In genomic region chr3:152446495-152446894, GRCh38 we compare ENCODE assay signal across 21 cellular contexts.
A peak's percentile ranks its signal among the peaks of the same experiment; 100 is the strongest.
DNase-seq lines count a peak whose midpoint lies in the region; ATAC-seq and TF ChIP-seq lines count a peak whose summit lies in the region.
"Had no signal": no experiment of that assay in that cellular context is flagged by ENCODE, and none has a peak within 500 bp of the region (broad histone marks: within the 10 kb centered on the region; RNA-seq: fewer than 3 reads in every experiment).

No MANE protein-coding gene starts in this region.

- H3K4me3 Mint-ChIP-seq in activated T-cell treated with anti-CD3 and anti-CD28 coated beads, Interleukin-2, amount 50 U/mL, for 24 hours: no peak overlapping the region
- peak overlapping the region in 2 of 4 donors; percentile 50 to 54 for H3K4me3 Mint-ChIP-seq in IgD-negative memory B cell
- no peak overlapping the region for H3K4me3 Mint-ChIP-seq in dendritic cell treated with granulocyte-macrophage colony-stimulating factor and Interleukin-4, amounts not matched to agents 40 ng/mL and 50 ng/mL, for 4 days

- no peaks in the 10 kb centered on the region for H3K9me3 Mint-ChIP-seq in activated T-cell treated with anti-CD3 and anti-CD28 coated beads, Interleukin-2, amount 50 U/mL, for 24 hours
- H3K9me3 Mint-ChIP-seq in IgD-negative memory B cell: no peaks in the 10 kb centered on the region
- H3K9me3 Mint-ChIP-seq in dendritic cell treated with granulocyte-macrophage colony-stimulating factor and Interleukin-4, amounts not matched to agents 40 ng/mL and 50 ng/mL, for 4 days: no peaks in the 10 kb centered on the region

- H3K4me1 Mint-ChIP-seq in activated T-cell treated with anti-CD3 and anti-CD28 coated beads, Interleukin-2, amount 50 U/mL, for 24 hours (ENCODE audit: low read depth): peaks cover 74% of the 10 kb centered on the region
- H3K4me1 Mint-ChIP-seq in IgD-negative memory B cell: peaks cover 28 to 53% (median 46%) of the 10 kb centered on the region in 3 donors
- peaks cover 18% of the 10 kb centered on the region for H3K4me1 Mint-ChIP-seq in dendritic cell treated with granulocyte-macrophage colony-stimulating factor and Interleukin-4, amounts not matched to agents 40 ng/mL and 50 ng/mL, for 4 days (ENCODE audit: low read depth)

- H3K4me3 ChIP-seq in gastrocnemius medialis: no peak overlapping the region
- H3K4me3 ChIP-seq: lower lobe of right lung, testis had no signal

- in situ Hi-C loops in gastrocnemius medialis (cut with MboI; ENCODE audit: low sequenced_read_pairs in 4 of 4): loop anchor here in 3 of 4 donors (10.0 to 25.0 kb wide), 4 partner anchors 182 to 372 kb away; partner anchors contain the start of gene MBNL1 (in 2 of the 3)

- no peaks in the 10 kb centered on the region for H3K27me3 Mint-ChIP-seq in activated T-cell treated with anti-CD3 and anti-CD28 coated beads, Interleukin-2, amount 50 U/mL, for 24 hours
- no peaks in the 10 kb centered on the region for H3K27me3 Mint-ChIP-seq in IgD-negative memory B cell
- no peaks in the 10 kb centered on the region for H3K27me3 Mint-ChIP-seq in dendritic cell treated with granulocyte-macrophage colony-stimulating factor and Interleukin-4, amounts not matched to agents 40 ng/mL and 50 ng/mL, for 4 days

- TF ChIP-seq POLR2A in gastrocnemius medialis (IDR thresholded peaks at IDR 0.05): no peak

- no peaks in the 10 kb centered on the region for H3K27me3 ChIP-seq in gastrocnemius medialis
- H3K27me3 ChIP-seq: testis had no signal

- no peak for ATAC-seq in gastrocnemius medialis
- ATAC-seq: lower lobe of right lung had no signal

- H3K36me3 ChIP-seq in gastrocnemius medialis: peaks cover 0 to 61% of the 10 kb centered on the region in 2 donors

- no peak for TF ChIP-seq CTCF in gastrocnemius medialis (IDR thresholded peaks at IDR 0.05 in 4 of 5, conservative IDR thresholded peaks at IDR 0.05 in 1 of 5)

- peak overlapping the region; percentile 66 for H3K27ac Mint-ChIP-seq in activated T-cell treated with anti-CD3 and anti-CD28 coated beads, Interleukin-2, amount 50 U/mL, for 24 hours
- H3K27ac Mint-ChIP-seq in IgD-negative memory B cell: peak overlapping the region in 2 of 3 donors; percentile 3 to 27
- peak overlapping the region; percentile 41 for H3K27ac Mint-ChIP-seq in dendritic cell treated with granulocyte-macrophage colony-stimulating factor and Interleukin-4, amounts not matched to agents 40 ng/mL and 50 ng/mL, for 4 days

- peak overlapping the region; percentile 36 to 71 (median 62) for H3K27ac ChIP-seq in gastrocnemius medialis
- H3K27ac ChIP-seq: C4-2B, lower lobe of right lung, testis had no signal

- H3K9me3 ChIP-seq in gastrocnemius medialis: no peaks in the 10 kb centered on the region
- H3K9me3 ChIP-seq: lower lobe of right lung, SK-N-SH, testis had no signal

- DNase-seq in activated T-cell treated with anti-CD3 and anti-CD28 coated beads, Interleukin-2, amount 50 U/mL, for 24 hours: no peak
- no peak for DNase-seq in activated T-cell treated with anti-CD3 and anti-CD28 coated beads, Interleukin-2, amount 50 U/mL, for 48 hours
- DNase-seq in gastrocnemius medialis (no peak), RPMI8226 (no peak), NCI-H1048 (lab: John Stamatoyannopoulos, UW) (no peak), LoVo (ENCODE audit: low spot score) (no peak)
- DNase-seq: activated CD4-positive, alpha-beta T cell treated with anti-CD3 and anti-CD28 coated beads, Interleukin-2, amount 50 U/mL, for 1 hour; activated T-cell treated with anti-CD3 and anti-CD28 coated beads, Interleukin-2, amount 50 U/mL, for 1 hour; amniotic stem cell; central memory CD4-positive, alpha-beta T cell; effector CD8-positive, alpha-beta T cell; glutamatergic neuron; lower lobe of right lung; NCI-H1694; NCI-H226; SK-N-SH; stimulated activated CD4-positive, alpha-beta T cell treated with anti-CD3 and anti-CD28 coated beads, Interleukin-4, amount 100 ng/mL, for 24 hours; testis had no signal

- H3K4me1 ChIP-seq in gastrocnemius medialis: peaks cover 63 to 64% of the 10 kb centered on the region in 2 donors

- intact Hi-C loops in dendritic cell treated with granulocyte-macrophage colony-stimulating factor and Interleukin-4, amounts not matched to agents 40 ng/mL and 50 ng/mL, for 4 days (cut with micrococcal nuclease): no loop called here
- intact Hi-C loops in gastrocnemius medialis (cut with DNase I; ENCODE audit: low total_unique reads): loop anchor here (5.0 to 10.0 kb wide), 2 partner anchors 219 to 372 kb away; no protein-coding TSS in a partner anchor

- peaks cover 75% of the 10 kb centered on the region for H3K36me3 Mint-ChIP-seq in activated T-cell treated with anti-CD3 and anti-CD28 coated beads, Interleukin-2, amount 50 U/mL, for 24 hours (ENCODE audit: low read depth)
- peaks cover 5% of the 10 kb centered on the region for H3K36me3 Mint-ChIP-seq in IgD-negative memory B cell
- H3K36me3 Mint-ChIP-seq in dendritic cell treated with granulocyte-macrophage colony-stimulating factor and Interleukin-4, amounts not matched to agents 40 ng/mL and 50 ng/mL, for 4 days (ENCODE audit: low read depth): peaks cover 69% of the 10 kb centered on the region

Comparison
In these comparisons a context has a peak if more than half of its experiments do, and no peak if none do; other contexts are left out.
1. H3K27ac Mint-ChIP-seq: peak in every context shown above with its lines; median percentile 66 in activated T-cell treated with anti-CD3 and anti-CD28 coated beads, Interleukin-2, amount 50 U/mL, for 24 hours; 41 in dendritic cell treated with granulocyte-macrophage colony-stimulating factor and Interleukin-4, amounts not matched to agents 40 ng/mL and 50 ng/mL, for 4 days; 15 in IgD-negative memory B cell.